ENCODE assay signal across 1 cellular context in genomic region chr14:93163570-93163969, GRCh38.
TF ChIP-seq lines count a peak whose summit lies in the region.

No MANE protein-coding gene starts in this region.

TF ChIP-seq in WTC11, 78 proteins besides CTCF, POLR2A, EP300 and RAD21 (continued from another document):
- TF ChIP-seq E2F4 (CRISPR knock-in tag; IDR thresholded peaks at IDR 0.05; ENCODE audit: borderline replicate concordance, low read depth): no peak
